8 cellular contexts compared by ENCODE assay signal in the genomic region with DNA sequence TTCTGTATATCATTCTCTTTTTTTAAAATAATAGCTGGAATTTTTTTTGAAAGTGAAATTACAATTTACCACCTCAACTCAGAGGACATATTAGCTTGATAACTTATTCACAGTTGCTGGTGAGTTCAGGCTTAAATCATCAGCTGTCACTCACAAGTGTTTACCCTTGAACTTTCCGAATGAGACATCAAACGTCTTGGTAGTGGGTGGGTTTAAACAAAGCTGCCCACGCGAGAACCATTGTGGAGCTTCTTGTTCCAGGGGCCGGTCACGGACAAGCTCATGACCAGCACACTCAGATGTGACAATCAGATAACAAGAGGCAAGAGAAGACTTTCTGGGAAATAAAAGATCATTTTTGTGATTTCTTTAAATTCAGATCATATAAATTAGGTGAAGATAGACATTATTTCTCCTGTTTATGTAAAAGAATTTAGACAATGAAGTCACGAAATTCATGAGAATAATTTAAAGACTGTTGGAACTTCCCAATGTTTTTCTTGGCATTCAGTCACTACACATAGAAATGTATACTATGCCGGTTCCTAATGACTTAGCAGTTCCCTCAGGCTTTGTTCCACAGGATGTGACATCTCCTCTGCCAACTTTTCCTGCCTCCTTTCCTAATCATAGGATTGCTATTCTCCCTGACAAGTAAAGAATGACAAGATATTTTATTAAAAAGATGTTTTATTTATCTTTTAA. TPM values are rescaled to one million over a fixed set of nuclear protein-coding genes. Genes with fewer than 3 reads are reported as not detected.
DNase-seq lines count a peak whose midpoint lies in the region; ATAC-seq and TF ChIP-seq lines count a peak whose summit lies in the region.

No MANE protein-coding gene starts in this region.

- no peak for TF ChIP-seq CTCF in foreskin fibroblast (IDR thresholded peaks at IDR 0.05; ENCODE audit: low read depth, low read length)

- ATAC-seq in activated CD4-positive, CD25-positive, alpha-beta regulatory T cell treated with anti-CD3 and anti-CD28 coated beads, Interleukin-2, amount 50 U/mL, for 24 hours = peak; percentile 68 to 71
- ATAC-seq in HG02763 (IDR thresholded peaks at IDR 0.05; ENCODE audit: unreplicated experiment) (peak; percentile 38), T-cell (replicated peaks in 1 of 4) (peak in 2 of 4 experiments; percentile 16 to 22)

- H3K9me3 ChIP-seq in skeletal muscle tissue (ENCODE audit: control insufficient read depth in 3 of 3, low read length in 3 of 3) = no peaks in the 10 kb centered on the region

- H3K4me1 ChIP-seq in skeletal muscle tissue (ENCODE audit: control insufficient read depth in 3 of 3, insufficient read depth in 3 of 3, low read length in 3 of 3) = peaks cover 35 to 50% (median 40%) of the 10 kb centered on the region in 3 donors

- DNase-seq in activated CD4-positive, CD25-positive, alpha-beta regulatory T cell (lab: John Stamatoyannopoulos, UW) = no peak
- DNase-seq in T-cell (no peak), foreskin fibroblast (peak; percentile 81 to 87), NCI-H345 (lab: John Stamatoyannopoulos, UW) (no peak), NCI-H2107 (lab: John Stamatoyannopoulos, UW) (no peak)

- peaks cover 0 to 3% (median 0%) of the 10 kb centered on the region in 3 donors for H3K36me3 ChIP-seq in skeletal muscle tissue (ENCODE audit: control insufficient read depth in 3 of 3, insufficient read depth in 3 of 3, low read length in 3 of 3)

- no peaks in the 10 kb centered on the region for H3K27me3 ChIP-seq in skeletal muscle tissue (ENCODE audit: control insufficient read depth in 3 of 3, insufficient read depth in 3 of 3, low read length in 3 of 3)

- H3K4me3 ChIP-seq in foreskin fibroblast (ENCODE audit: low read depth in 1 of 2, low read length in 2 of 2) (peak overlapping the region; percentile 7 to 46), skeletal muscle tissue (ENCODE audit: low read length in 3 of 3) (peak overlapping the region; percentile 35 to 63 (median 57))

- peak overlapping the region; percentile 86 for H3K27ac ChIP-seq in skeletal muscle tissue (ENCODE audit: low read depth, low read length)

- no peaks in the 10 kb centered on the region for H3K27me3 Mint-ChIP-seq in T-cell

- peak overlapping the region in 1 of 3 donors; percentile 45 for H3K4me3 Mint-ChIP-seq in T-cell

- CTCF ChIA-PET in T-cell (lab: Charles Lee) = interaction anchor here in 1 of 2 donors (0.5 to 2.0 kb wide), 11 partner anchors 17 to 633 kb away, joined by 3 to 13 read pairs (median 4); no protein-coding TSS in a partner anchor

- peaks cover 20 to 47% (median 35%) of the 10 kb centered on the region in 3 donors for H3K4me1 Mint-ChIP-seq in T-cell

- peaks cover 22% of the 10 kb centered on the region for H3K36me3 Mint-ChIP-seq in T-cell

- H3K27ac Mint-ChIP-seq in T-cell = peak overlapping the region; percentile 34 to 43

- H3K9ac ChIP-seq in skeletal muscle tissue (ENCODE audit: low read depth in 1 of 3, low read length in 3 of 3) = peak overlapping the region; percentile 52 to 63 (median 62)

- H3K9me3 Mint-ChIP-seq in T-cell = no peaks in the 10 kb centered on the region

- POLR2A ChIA-PET in T-cell (lab: Charles Lee) = no interaction called here

RNA-seq across cellular contexts. Expression of a gene that starts 29.3 kb away (rescaled TPM):
- total RNA-seq in T-cell (10 to 100 TPM; 14.5 to 19.0 (median 17.6) TPM), skeletal muscle tissue (23.0 TPM)

RNA-seq across cellular contexts. Expression of a gene that starts 29.4 kb away (rescaled TPM):
- total RNA-seq in T-cell (10 to 100 TPM; 27.7 to 38.0 (median 34.2) TPM), skeletal muscle tissue (16.7 TPM)

Comparison
In these comparisons a context has a peak if more than half of its experiments do, and no peak if none do; other contexts are left out.
1. DNase-seq: peak in foreskin fibroblast (2 of 2); none in activated CD4-positive, CD25-positive, alpha-beta regulatory T cell (0 of 4), T-cell (0 of 34), NCI-H345 (single experiment) and NCI-H2107 (single experiment).